In the genomic region with DNA sequence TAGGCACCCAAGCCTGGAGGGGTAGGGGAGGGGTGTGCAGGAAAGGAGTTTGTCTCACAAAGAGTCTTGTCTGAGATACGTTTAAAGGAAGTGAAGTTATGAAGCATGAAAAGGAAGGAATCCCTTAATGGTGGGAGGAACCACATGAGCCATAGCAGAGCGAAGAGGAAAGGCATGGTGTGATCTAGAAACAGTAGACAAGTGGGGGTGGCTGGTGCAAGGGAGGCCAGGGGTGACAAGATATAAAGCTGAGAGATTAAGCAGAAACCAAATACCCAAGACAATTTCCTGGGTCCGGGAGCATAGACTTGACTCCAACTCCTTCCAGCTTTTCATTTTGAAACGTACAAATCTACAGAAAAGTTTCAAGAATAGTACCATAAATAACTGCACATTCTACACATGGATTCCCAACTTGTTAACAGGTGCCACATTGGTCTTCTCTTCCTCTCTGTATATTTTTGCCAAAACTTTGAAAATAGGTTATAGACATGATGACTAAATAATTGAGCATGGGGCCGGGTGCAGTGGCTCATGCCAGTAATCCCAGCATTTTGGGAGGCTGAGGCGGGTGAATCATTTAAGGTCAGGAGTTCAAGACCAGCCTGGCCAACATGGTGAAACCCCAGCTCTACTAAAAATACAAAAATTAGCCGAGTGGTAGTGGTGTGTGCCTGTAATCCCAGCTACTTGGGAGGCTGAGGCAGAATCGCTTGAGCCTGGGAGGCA, we compare ENCODE assay signal across 1 cellular context.
TF ChIP-seq lines count a peak whose summit lies in the region.

No MANE protein-coding gene starts in this region.

TF ChIP-seq in GM23338, 12 proteins besides CTCF, POLR2A, EP300 and RAD21 (continued from another document):
- TF ChIP-seq, protein P1, sequence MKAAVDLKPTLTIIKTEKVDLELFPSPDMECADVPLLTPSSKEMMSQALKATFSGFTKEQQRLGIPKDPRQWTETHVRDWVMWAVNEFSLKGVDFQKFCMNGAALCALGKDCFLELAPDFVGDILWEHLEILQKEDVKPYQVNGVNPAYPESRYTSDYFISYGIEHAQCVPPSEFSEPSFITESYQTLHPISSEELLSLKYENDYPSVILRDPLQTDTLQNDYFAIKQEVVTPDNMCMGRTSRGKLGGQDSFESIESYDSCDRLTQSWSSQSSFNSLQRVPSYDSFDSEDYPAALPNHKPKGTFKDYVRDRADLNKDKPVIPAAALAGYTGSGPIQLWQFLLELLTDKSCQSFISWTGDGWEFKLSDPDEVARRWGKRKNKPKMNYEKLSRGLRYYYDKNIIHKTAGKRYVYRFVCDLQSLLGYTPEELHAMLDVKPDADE (IDR thresholded peaks at IDR 0.05) = no peak
- no peak for TF ChIP-seq EZH2 (IDR thresholded peaks at IDR 0.05; ENCODE audit: low read depth, unreplicated experiment)
- TF ChIP-seq, protein P2, sequence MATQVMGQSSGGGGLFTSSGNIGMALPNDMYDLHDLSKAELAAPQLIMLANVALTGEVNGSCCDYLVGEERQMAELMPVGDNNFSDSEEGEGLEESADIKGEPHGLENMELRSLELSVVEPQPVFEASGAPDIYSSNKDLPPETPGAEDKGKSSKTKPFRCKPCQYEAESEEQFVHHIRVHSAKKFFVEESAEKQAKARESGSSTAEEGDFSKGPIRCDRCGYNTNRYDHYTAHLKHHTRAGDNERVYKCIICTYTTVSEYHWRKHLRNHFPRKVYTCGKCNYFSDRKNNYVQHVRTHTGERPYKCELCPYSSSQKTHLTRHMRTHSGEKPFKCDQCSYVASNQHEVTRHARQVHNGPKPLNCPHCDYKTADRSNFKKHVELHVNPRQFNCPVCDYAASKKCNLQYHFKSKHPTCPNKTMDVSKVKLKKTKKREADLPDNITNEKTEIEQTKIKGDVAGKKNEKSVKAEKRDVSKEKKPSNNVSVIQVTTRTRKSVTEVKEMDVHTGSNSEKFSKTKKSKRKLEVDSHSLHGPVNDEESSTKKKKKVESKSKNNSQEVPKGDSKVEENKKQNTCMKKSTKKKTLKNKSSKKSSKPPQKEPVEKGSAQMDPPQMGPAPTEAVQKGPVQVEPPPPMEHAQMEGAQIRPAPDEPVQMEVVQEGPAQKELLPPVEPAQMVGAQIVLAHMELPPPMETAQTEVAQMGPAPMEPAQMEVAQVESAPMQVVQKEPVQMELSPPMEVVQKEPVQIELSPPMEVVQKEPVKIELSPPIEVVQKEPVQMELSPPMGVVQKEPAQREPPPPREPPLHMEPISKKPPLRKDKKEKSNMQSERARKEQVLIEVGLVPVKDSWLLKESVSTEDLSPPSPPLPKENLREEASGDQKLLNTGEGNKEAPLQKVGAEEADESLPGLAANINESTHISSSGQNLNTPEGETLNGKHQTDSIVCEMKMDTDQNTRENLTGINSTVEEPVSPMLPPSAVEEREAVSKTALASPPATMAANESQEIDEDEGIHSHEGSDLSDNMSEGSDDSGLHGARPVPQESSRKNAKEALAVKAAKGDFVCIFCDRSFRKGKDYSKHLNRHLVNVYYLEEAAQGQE (IDR thresholded peaks at IDR 0.05; ENCODE audit: unreplicated experiment) = no peak
- TF ChIP-seq JUNB (IDR thresholded peaks at IDR 0.05; ENCODE audit: unreplicated experiment) = no peak
- no peak for TF ChIP-seq ZNF114 (CRISPR knock-in tag; IDR thresholded peaks at IDR 0.05)
- no peak for TF ChIP-seq ZNF331 (CRISPR knock-in tag; IDR thresholded peaks at IDR 0.05; ENCODE audit: low read depth)
- TF ChIP-seq POLR2AphosphoS5 (IDR thresholded peaks at IDR 0.05; ENCODE audit: low read depth) = no peak
- no peak for TF ChIP-seq STAT1 (IDR thresholded peaks at IDR 0.05; ENCODE audit: unreplicated experiment)
- TF ChIP-seq CREB1 (CRISPR knock-in tag; IDR thresholded peaks at IDR 0.05; ENCODE audit: low read depth) = no peak
TF ChIP-seq in GM23338: peak in this region for 0.
